In genomic region chrX:86383681-86384540, GRCh38 we compare ENCODE assay signal across 20 cellular contexts.
DNase-seq lines count a peak whose midpoint lies in the region; ATAC-seq, FAIRE-seq and TF ChIP-seq lines count a peak whose summit lies in the region.
"Had no signal": no experiment of that assay in that cellular context is flagged by ENCODE, and none has a peak within 500 bp of the region (broad histone marks: within the 10 kb centered on the region; RNA-seq: fewer than 3 reads in every experiment).

No MANE protein-coding gene starts in this region.

- H3K9me3 ChIP-seq in astrocyte (ENCODE audit: insufficient read depth, low read depth, low read length) (no peaks in the 10 kb centered on the region), neural cell (ENCODE audit: low read length) (no peaks in the 10 kb centered on the region)
- H3K9me3 ChIP-seq: BLaER1 treated with 17β-estradiol and CSF1 and Interleukin-3, amounts not matched to agents 10 nM and 100 nM had no signal

- H3K79me2 ChIP-seq in GM23338 (replicated peaks; ENCODE audit: insufficient read depth) (no peaks in the 10 kb centered on the region), astrocyte (ENCODE audit: insufficient read depth, low read length) (no peaks in the 10 kb centered on the region), neural cell (replicated peaks; ENCODE audit: insufficient read depth, low read length) (no peaks in the 10 kb centered on the region)

- H3K9me3 Mint-ChIP-seq in GM23338 (no peaks in the 10 kb centered on the region), astrocyte (ENCODE audit: unreplicated experiment) (no peaks in the 10 kb centered on the region)
- H3K9me3 Mint-ChIP-seq: CD8-positive, alpha-beta T cell; IgD-negative memory B cell had no signal

- no peaks in the 10 kb centered on the region for H3K36me3 ChIP-seq in GM23338 (ENCODE audit: insufficient read depth)
- H3K36me3 ChIP-seq in astrocyte (ENCODE audit: insufficient read depth, low read length), result no peaks in the 10 kb centered on the region
- no peaks in the 10 kb centered on the region for H3K36me3 ChIP-seq in neural cell (ENCODE audit: insufficient read depth, low read length)
- H3K36me3 ChIP-seq: BLaER1 treated with 17β-estradiol and CSF1 and Interleukin-3, amounts not matched to agents 10 nM and 100 nM had no signal

- ATAC-seq in GM23338 (no peak), HG02763 (IDR thresholded peaks at IDR 0.05; ENCODE audit: unreplicated experiment) (no peak), GM18519 (IDR thresholded peaks at IDR 0.05; ENCODE audit: low FRiP score, unreplicated experiment) (no peak)
- ATAC-seq: CD8-positive, alpha-beta T cell had no signal

- H3K4me3 ChIP-seq in GM23338, result no peak overlapping the region
- H3K4me3 ChIP-seq in astrocyte (ENCODE audit: insufficient read depth, low read depth, low read length), result no peak overlapping the region
- H3K4me3 ChIP-seq in neural cell (ENCODE audit: low read length), result no peak overlapping the region
- H3K4me3 ChIP-seq: BLaER1 treated with 17β-estradiol and CSF1 and Interleukin-3, amounts not matched to agents 10 nM and 100 nM had no signal

- no peaks in the 10 kb centered on the region for H3K27me3 Mint-ChIP-seq in GM23338 (ENCODE audit: insufficient read depth, low read depth, poor library complexity)
- H3K27me3 Mint-ChIP-seq in astrocyte (ENCODE audit: low read depth, unreplicated experiment), result no peaks in the 10 kb centered on the region
- H3K27me3 Mint-ChIP-seq: B cell had no signal

- H3K27ac ChIP-seq in GM23338 (ENCODE audit: low read depth), result no peak overlapping the region
- no peak overlapping the region for H3K27ac ChIP-seq in astrocyte (ENCODE audit: low read depth, low read length)
- no peak overlapping the region for H3K27ac ChIP-seq in neural cell (ENCODE audit: low read length)
- H3K27ac ChIP-seq: BLaER1 treated with 17β-estradiol and CSF1 and Interleukin-3, amounts not matched to agents 10 nM and 100 nM; HL-60 had no signal

- H4K20me1 ChIP-seq in GM23338 (replicated peaks; ENCODE audit: insufficient read depth) (no peaks in the 10 kb centered on the region), astrocyte (ENCODE audit: insufficient read depth, low read length) (no peaks in the 10 kb centered on the region), neural cell (ENCODE audit: insufficient read depth) (no peaks in the 10 kb centered on the region)
- H4K20me1 ChIP-seq: BLaER1 treated with 17β-estradiol and CSF1 and Interleukin-3, amounts not matched to agents 10 nM and 100 nM had no signal

- H3K4me1 Mint-ChIP-seq in GM23338, result peaks cover 7% of the 10 kb centered on the region; the same call in 2 of the 3 replicates
- no peaks in the 10 kb centered on the region for H3K4me1 Mint-ChIP-seq in astrocyte (ENCODE audit: low read depth, unreplicated experiment)
- H3K4me1 Mint-ChIP-seq: B cell had no signal

- no peaks in the 10 kb centered on the region for H3K27me3 ChIP-seq in GM23338 (ENCODE audit: insufficient read depth)
- no peaks in the 10 kb centered on the region for H3K27me3 ChIP-seq in astrocyte (ENCODE audit: insufficient read depth, low read length)
- peaks cover 18% of the 10 kb centered on the region for H3K27me3 ChIP-seq in neural cell (ENCODE audit: insufficient read depth, low read depth, low read length)

- H3K4me3 Mint-ChIP-seq in GM23338 (no peak overlapping the region), astrocyte (ENCODE audit: unreplicated experiment) (no peak overlapping the region)
- H3K4me3 Mint-ChIP-seq: B cell; CD8-positive, alpha-beta T cell; H9; IgD-negative memory B cell had no signal

- no peak overlapping the region for H3K9ac ChIP-seq in astrocyte (ENCODE audit: low read length)
- no peak overlapping the region for H3K9ac ChIP-seq in neural cell (ENCODE audit: low read length)
- H3K9ac ChIP-seq: BLaER1 treated with 17β-estradiol and CSF1 and Interleukin-3, amounts not matched to agents 10 nM and 100 nM had no signal

- no peak for TF ChIP-seq RAD21 in neural cell (conservative IDR thresholded peaks at IDR 0.05)

- DNase-seq in NCI-H748 (lab: John Stamatoyannopoulos, UW; ENCODE audit: unreplicated experiment) (peak; percentile 15), NCI-H748 treated with DMSO at 0.1 percent for 48 hours (lab: John Stamatoyannopoulos, UW) (no peak), GM23338 (ENCODE audit: low spot score) (no peak), astrocyte (ENCODE audit: low read depth) (no peak), NCI-H510A treated with DMSO at 0.1 percent for 48 hours (lab: John Stamatoyannopoulos, UW) (no peak)
- DNase-seq: 8988T; Calu3; CD8-positive, alpha-beta T cell; H9; KBM-7 had no signal

- no peak overlapping the region for H2AFZ ChIP-seq in GM23338
- H2AFZ ChIP-seq in astrocyte (ENCODE audit: low read depth, low read length), result no peak overlapping the region
- H2AFZ ChIP-seq in neural cell (ENCODE audit: low read depth, low read length), result no peak overlapping the region

- no peaks in the 10 kb centered on the region for H3F3A ChIP-seq in GM23338 (replicated peaks; ENCODE audit: low read depth)
- H3F3A ChIP-seq in neural cell (ENCODE audit: insufficient read depth, low read length, poor library complexity, severe bottlenecking), result no peaks in the 10 kb centered on the region

- no peak for TF ChIP-seq EP300 in neural cell (conservative IDR thresholded peaks at IDR 0.05; ENCODE audit: poor library complexity, severe bottlenecking)

- no peaks in the 10 kb centered on the region for H3K9me2 ChIP-seq in GM23338 (ENCODE audit: insufficient read depth)
- H3K9me2 ChIP-seq in neural cell (ENCODE audit: insufficient read depth, low read length), result no peaks in the 10 kb centered on the region

- TF ChIP-seq CTCF in GM23338 (conservative IDR thresholded peaks at IDR 0.05; ENCODE audit: low read depth in 2 of 2) (no peak), astrocyte (IDR thresholded peaks at IDR 0.05; ENCODE audit: insufficient read depth, low read depth, low read length) (no peak), neural cell (IDR thresholded peaks at IDR 0.05; ENCODE audit: poor library complexity, severe bottlenecking) (no peak)

- H3K4me2 ChIP-seq in GM23338 (no peak overlapping the region), astrocyte (ENCODE audit: low read length) (no peak overlapping the region), neural cell (ENCODE audit: low read length) (no peak overlapping the region)
- H3K4me2 ChIP-seq: BLaER1 treated with 17β-estradiol and CSF1 and Interleukin-3, amounts not matched to agents 10 nM and 100 nM had no signal

- peak; percentile 94 for FAIRE-seq in astrocyte (lab: Jason Lieb, UNC)
- FAIRE-seq: G401.6, GM12891, H1 had no signal

- H3K27ac Mint-ChIP-seq in GM23338 (peak overlapping the region; percentile 64; the same call in 1 of the 2 replicates), astrocyte (ENCODE audit: unreplicated experiment) (no peak overlapping the region)
- H3K27ac Mint-ChIP-seq: B cell; CD8-positive, alpha-beta T cell had no signal

- no peaks in the 10 kb centered on the region for H3K36me3 Mint-ChIP-seq in GM23338 (ENCODE audit: low read depth)
- no peaks in the 10 kb centered on the region for H3K36me3 Mint-ChIP-seq in astrocyte (ENCODE audit: low read depth, unreplicated experiment)
- H3K36me3 Mint-ChIP-seq: CD8-positive, alpha-beta T cell; IgD-negative memory B cell had no signal

- H3K4me1 ChIP-seq in GM23338 (ENCODE audit: insufficient read depth), result peaks cover 9% of the 10 kb centered on the region; the same call in 1 of the 2 replicates
- H3K4me1 ChIP-seq in astrocyte (ENCODE audit: insufficient read depth, low read length), result no peaks in the 10 kb centered on the region
- H3K4me1 ChIP-seq: BLaER1 treated with 17β-estradiol and CSF1 and Interleukin-3, amounts not matched to agents 10 nM and 100 nM had no signal

TF ChIP-seq in GM23338, 12 proteins besides CTCF, POLR2A, EP300 and RAD21 (continues in another document):
- TF ChIP-seq ETS1 (IDR thresholded peaks at IDR 0.05), result no peak
- no peak for TF ChIP-seq ZNF331 (CRISPR knock-in tag; IDR thresholded peaks at IDR 0.05; ENCODE audit: low read depth)

TF ChIP-seq in neural cell, 6 proteins besides CTCF, POLR2A, EP300 and RAD21:
- no peak for TF ChIP-seq EZH2 (IDR thresholded peaks at IDR 0.05; ENCODE audit: borderline replicate concordance, insufficient read depth, low read length, poor library complexity, severe bottlenecking)
- no peak for TF ChIP-seq TAF1 (IDR thresholded peaks at IDR 0.05; ENCODE audit: low read depth)
- TF ChIP-seq POLR2AphosphoS5 (IDR thresholded peaks at IDR 0.05), result peak; percentile 54
